Comparison of ENCODE assay signal across 26 cellular contexts in genomic region chr16:12020007-12020406, GRCh38. TPM values are rescaled to one million over a fixed set of nuclear protein-coding genes. Genes with fewer than 3 reads are reported as not detected.
DNase-seq lines count a peak whose midpoint lies in the region; ATAC-seq, FAIRE-seq and TF ChIP-seq lines count a peak whose summit lies in the region.
"Had no signal": no experiment of that assay in that cellular context is flagged by ENCODE, and none has a peak within 500 bp of the region (broad histone marks: within the 10 kb centered on the region; RNA-seq: fewer than 3 reads in every experiment).

No MANE protein-coding gene starts in this region.

- CTCF ChIA-PET in activated B cell treated with CpG ODN at 0.5 μM for 24 hours (lab: Charles Lee): interaction anchor here (1.5 kb wide), 1 partner anchor 48 kb away, joined by 5 read pairs; no protein-coding TSS in a partner anchor

- H3K4me1 ChIP-seq in DOHH2 (ENCODE audit: control insufficient read depth, low read length) (peaks cover 48% of the 10 kb centered on the region), spleen (peaks cover 0 to 71% (median 26%) of the 10 kb centered on the region in 6 donors)

- H3K79me2 ChIP-seq in DOHH2 (ENCODE audit: control insufficient read depth, low read length): peaks cover 10% of the 10 kb centered on the region

- H3K4me3 Mint-ChIP-seq in activated B cell treated with CpG ODN at 0.5 μM for 24 hours: peak overlapping the region; percentile 61
- peak overlapping the region in 1 of 10 donors; percentile 32 for H3K4me3 Mint-ChIP-seq in naive thymus-derived CD8-positive, alpha-beta T cell
- H3K4me3 Mint-ChIP-seq in activated T-helper 17 cell treated with anti-CD3 and anti-CD28 coated beads, Interleukin-2, amount 50 U/mL, for 72 hours: no peak overlapping the region
- H3K4me3 Mint-ChIP-seq: CD14-positive monocyte had no signal

- FAIRE-seq in D721Med (lab: Jason Lieb, UNC): no peak
- FAIRE-seq: G401.6, GM12892, H1, HTR-8/SVneo had no signal

- POLR2A ChIA-PET in activated B cell treated with CpG ODN at 0.5 μM for 24 hours (lab: Charles Lee): interaction anchor here (0.5 to 2.0 kb wide), 12 partner anchors 11 to 331 kb away, joined by 3 to 15 read pairs (median 4); partner anchors contain the start of genes SNX29 and ZC3H7A
- POLR2A ChIA-PET in naive thymus-derived CD8-positive, alpha-beta T cell (lab: Charles Lee): interaction anchor here (0.8 kb wide), 1 partner anchor 40 kb away, joined by 3 read pairs; no protein-coding TSS in a partner anchor

- no peaks in the 10 kb centered on the region for H4K20me1 ChIP-seq in DOHH2 (ENCODE audit: control insufficient read depth, insufficient read depth, low read depth, low read length)

- intact Hi-C loops in activated B cell treated with CpG ODN at 0.5 μM for 24 hours (cut with micrococcal nuclease): loop anchor here (1.0 to 5.0 kb wide), 2 partner anchors 15 to 47 kb away; no protein-coding TSS in a partner anchor
- intact Hi-C loops in spleen (cut with DNase I; ENCODE audit: low total_unique reads): no loop called here

- H3K9me3 ChIP-seq in DOHH2 (ENCODE audit: control insufficient read depth, insufficient read depth, low read length): no peaks in the 10 kb centered on the region
- H3K9me3 ChIP-seq in spleen: no peaks in the 10 kb centered on the region
- H3K9me3 ChIP-seq: MG63 had no signal

- H3F3A ChIP-seq in DOHH2 (ENCODE audit: control insufficient read depth, insufficient read depth): peaks cover 12% of the 10 kb centered on the region

- peaks cover 71% of the 10 kb centered on the region for H3K4me1 Mint-ChIP-seq in activated B cell treated with CpG ODN at 0.5 μM for 24 hours
- peaks cover 0 to 44% (median under 1%) of the 10 kb centered on the region in 4 donors for H3K4me1 Mint-ChIP-seq in naive thymus-derived CD8-positive, alpha-beta T cell
- no peaks in the 10 kb centered on the region for H3K4me1 Mint-ChIP-seq in activated T-helper 17 cell treated with anti-CD3 and anti-CD28 coated beads, Interleukin-2, amount 50 U/mL, for 72 hours

- H3K4me3 ChIP-seq in DOHH2 (ENCODE audit: low read length) (peak overlapping the region; percentile 49), spleen (no peak overlapping the region)
- H3K4me3 ChIP-seq: MG63 had no signal

- peaks cover 8% of the 10 kb centered on the region for H3K36me3 Mint-ChIP-seq in activated B cell treated with CpG ODN at 0.5 μM for 24 hours (ENCODE audit: low read depth)
- H3K36me3 Mint-ChIP-seq in naive thymus-derived CD8-positive, alpha-beta T cell: peaks cover 0 to 6% (median 2%) of the 10 kb centered on the region in 3 donors
- no peaks in the 10 kb centered on the region for H3K36me3 Mint-ChIP-seq in activated T-helper 17 cell treated with anti-CD3 and anti-CD28 coated beads, Interleukin-2, amount 50 U/mL, for 72 hours (ENCODE audit: low read depth)

- 60 to 76% (median 66%) methylated on average over 5 of the region's 5 CpGs for WGBS in spleen, 5 donors

- peak overlapping the region; percentile 85 for H3K27ac Mint-ChIP-seq in activated B cell treated with CpG ODN at 0.5 μM for 24 hours
- no peak overlapping the region for H3K27ac Mint-ChIP-seq in naive thymus-derived CD8-positive, alpha-beta T cell
- no peak overlapping the region for H3K27ac Mint-ChIP-seq in activated T-helper 17 cell treated with anti-CD3 and anti-CD28 coated beads, Interleukin-2, amount 50 U/mL, for 72 hours

- H3K36me3 ChIP-seq in DOHH2 (ENCODE audit: control insufficient read depth, low read length) (no peaks in the 10 kb centered on the region), spleen (no peaks in the 10 kb centered on the region)

- TF ChIP-seq CTCF in DOHH2 (IDR thresholded peaks at IDR 0.05; ENCODE audit: low read depth, low read length, poor library complexity, severe bottlenecking) (no peak), activated B cell treated with CpG ODN at 0.5 μM for 24 hours (IDR thresholded peaks at IDR 0.05) (no peak), spleen (IDR thresholded peaks at IDR 0.05 in 8 of 11, conservative IDR thresholded peaks at IDR 0.05 in 3 of 11) (no peak), D721Med (IDR thresholded peaks at IDR 0.05; ENCODE audit: insufficient read depth, missing control alignments) (no peak)

- no peaks in the 10 kb centered on the region for H3K27me3 ChIP-seq in DOHH2 (ENCODE audit: control insufficient read depth, low read length)
- H3K27me3 ChIP-seq in spleen (replicated peaks in 1 of 7): no peaks in the 10 kb centered on the region
- H3K27me3 ChIP-seq: MG63 had no signal

- no peak for TF ChIP-seq POLR2A in spleen (IDR thresholded peaks at IDR 0.05)

- no peaks in the 10 kb centered on the region for H3K27me3 Mint-ChIP-seq in activated B cell treated with CpG ODN at 0.5 μM for 24 hours
- no peaks in the 10 kb centered on the region for H3K27me3 Mint-ChIP-seq in naive thymus-derived CD8-positive, alpha-beta T cell
- H3K27me3 Mint-ChIP-seq in activated T-helper 17 cell treated with anti-CD3 and anti-CD28 coated beads, Interleukin-2, amount 50 U/mL, for 72 hours: no peaks in the 10 kb centered on the region

- H3K4me2 ChIP-seq in DOHH2 (ENCODE audit: low read length): peak overlapping the region; percentile 66

- peak; percentile 45 for ATAC-seq in HG03432 (IDR thresholded peaks at IDR 0.05; ENCODE audit: unreplicated experiment)
- peak; percentile 86 for ATAC-seq in activated B cell treated with CpG ODN at 0.5 μM for 24 hours (ENCODE audit: low read depth)
- ATAC-seq in naive thymus-derived CD8-positive, alpha-beta T cell: no peak
- no peak for ATAC-seq in activated T-helper 17 cell treated with anti-CD3 and anti-CD28 coated beads, Interleukin-2, amount 50 U/mL, for 72 hours (replicated peaks)

- DNase-seq in activated B cell treated with CpG ODN at 0.5 μM for 24 hours: peak; percentile 34
- peak; percentile 82 for DNase-seq in spleen
- no peak for DNase-seq in naive thymus-derived CD8-positive, alpha-beta T cell
- DNase-seq in AG20443 (ENCODE audit: low spot score): no peak
- no peak for DNase-seq in D721Med (ENCODE audit: insufficient read length, low spot score)
- DNase-seq: DMS 273 treated with DMSO at 0.1 percent for 48 hours, DND-41, IMR-90, Kasumi-1, MG63, NCI-H1105, NCI-H1694, NCI-H510A treated with DMSO at 0.1 percent for 48 hours, NCI-H774, RPMI8226, SHP77 treated with DMSO at 0.1 percent for 48 hours, T-helper 1 cell had no signal

- no peaks in the 10 kb centered on the region for H3K9me3 Mint-ChIP-seq in activated B cell treated with CpG ODN at 0.5 μM for 24 hours
- no peaks in the 10 kb centered on the region for H3K9me3 Mint-ChIP-seq in naive thymus-derived CD8-positive, alpha-beta T cell
- H3K9me3 Mint-ChIP-seq in activated T-helper 17 cell treated with anti-CD3 and anti-CD28 coated beads, Interleukin-2, amount 50 U/mL, for 72 hours: no peaks in the 10 kb centered on the region
- H3K9me3 Mint-ChIP-seq: CD14-positive monocyte had no signal

- H3K27ac ChIP-seq in DOHH2 (ENCODE audit: low read depth, low read length): peak overlapping the region; percentile 48
- H3K27ac ChIP-seq in spleen: peak overlapping the region in 4 of 8 donors; percentile 26 to 59 (median 37)

- no peaks in the 10 kb centered on the region for H3K9me2 ChIP-seq in DOHH2 (replicated peaks; ENCODE audit: control insufficient read depth, low read length)

RNA-seq across cellular contexts. Expression of gene SNX29, which starts 43.5 kb away (rescaled TPM):
- total RNA-seq in activated B cell treated with CpG ODN at 0.5 μM for 24 hours: 173 and 195 TPM in 2 replicates
- 10 to 100 TPM; 42.5 to 91.9 (median 78.5) TPM for total RNA-seq in spleen
- polyA plus RNA-seq in spleen: 1 to 10 TPM; 5.7 to 6.9 (median 6.9) TPM
- 10 to 100 TPM; 31.2 to 42.7 TPM for total RNA-seq in naive thymus-derived CD8-positive, alpha-beta T cell
- 10 to 100 TPM in 2 of 3 donors, 1 to 10 TPM in 1; 6.1 to 14.3 (median 12.3) TPM for polyA plus RNA-seq in naive thymus-derived CD8-positive, alpha-beta T cell
- 10 to 100 TPM in 1 of 2 donors, 1 to 10 TPM in 1; 9.8 to 11.8 TPM for total RNA-seq in activated T-helper 17 cell treated with anti-CD3 and anti-CD28 coated beads, Interleukin-2, amount 50 U/mL, for 72 hours

RNA-seq across cellular contexts. Expression of gene TNFRSF17, which starts 55.0 kb away (rescaled TPM):
- total RNA-seq in activated B cell treated with CpG ODN at 0.5 μM for 24 hours (6.9 and 8.0 TPM in 2 replicates), spleen (10 to 100 TPM in 2 of 7 donors, 1 to 10 TPM in 5; 4.8 to 20.1 (median 7.5) TPM)
- polyA plus RNA-seq in spleen: 10 to 100 TPM in 2 of 3 donors, 1 to 10 TPM in 1; 9.5 to 15.1 (median 14.7) TPM
- total RNA-seq in naive thymus-derived CD8-positive, alpha-beta T cell: 1 to 10 TPM in 1 of 2 experiments, under 1 TPM in 1; 0.63 to 1.2 TPM
- polyA plus RNA-seq in naive thymus-derived CD8-positive, alpha-beta T cell: under 1 TPM in 1 of 3 donors, not detected in 2; 0.20 TPM
- total RNA-seq in activated T-helper 17 cell treated with anti-CD3 and anti-CD28 coated beads, Interleukin-2, amount 50 U/mL, for 72 hours: not detected
- total RNA-seq: A673, H1, IMR-90 had no signal
- polyA plus RNA-seq: H1, IMR-90 had no signal

Comparison
In these comparisons a context has a peak if more than half of its experiments do, and no peak if none do; other contexts are left out.
1. ATAC-seq: peak in HG03432 (single experiment) and activated B cell treated with CpG ODN at 0.5 μM for 24 hours (single experiment); none in naive thymus-derived CD8-positive, alpha-beta T cell (0 of 2) and activated T-helper 17 cell treated with anti-CD3 and anti-CD28 coated beads, Interleukin-2, amount 50 U/mL, for 72 hours (single experiment).
2. DNase-seq: peak in activated B cell treated with CpG ODN at 0.5 μM for 24 hours (single experiment) and spleen (single experiment); none in naive thymus-derived CD8-positive, alpha-beta T cell (0 of 10), AG20443 (single experiment) and D721Med (single experiment).